Comparison of ENCODE assay signal across 2 cellular contexts in genomic region chr5:171825046-171825445, GRCh38.
TF ChIP-seq lines count a peak whose summit lies in the region.

No MANE protein-coding gene starts in this region.

TF ChIP-seq in IMR-90, 13 proteins besides CTCF, POLR2A, EP300 and RAD21 (continued from another document):
- peak; percentile 27; the same call in 1 of the 2 replicates for TF ChIP-seq MAFK (IDR thresholded peaks at IDR 0.05; ENCODE audit: low read depth, low read length)
TF ChIP-seq in IMR-90: peak in this region for 1.

TF ChIP-seq in HEK293T, 16 proteins besides CTCF, POLR2A, EP300 and RAD21 (continued from another document):
- TF ChIP-seq BHLHE40 (IDR thresholded peaks at IDR 0.05; ENCODE audit: borderline replicate concordance) (no peak), PKNOX1 (IDR thresholded peaks at IDR 0.05) (no peak), FOXM1 (IDR thresholded peaks at IDR 0.05; ENCODE audit: borderline replicate concordance) (no peak), SUZ12 (IDR thresholded peaks at IDR 0.05) (no peak), ELF4 (IDR thresholded peaks at IDR 0.05) (no peak), ARNT (IDR thresholded peaks at IDR 0.05) (no peak), HDGF (IDR thresholded peaks at IDR 0.05; ENCODE audit: borderline replicate concordance) (no peak), NFRKB (IDR thresholded peaks at IDR 0.05) (no peak), SP1 (IDR thresholded peaks at IDR 0.05) (no peak), L3MBTL2 (conservative IDR thresholded peaks at IDR 0.05) (no peak), LEF1 (IDR thresholded peaks at IDR 0.05; ENCODE audit: borderline replicate concordance) (no peak)
